In the genomic region with DNA sequence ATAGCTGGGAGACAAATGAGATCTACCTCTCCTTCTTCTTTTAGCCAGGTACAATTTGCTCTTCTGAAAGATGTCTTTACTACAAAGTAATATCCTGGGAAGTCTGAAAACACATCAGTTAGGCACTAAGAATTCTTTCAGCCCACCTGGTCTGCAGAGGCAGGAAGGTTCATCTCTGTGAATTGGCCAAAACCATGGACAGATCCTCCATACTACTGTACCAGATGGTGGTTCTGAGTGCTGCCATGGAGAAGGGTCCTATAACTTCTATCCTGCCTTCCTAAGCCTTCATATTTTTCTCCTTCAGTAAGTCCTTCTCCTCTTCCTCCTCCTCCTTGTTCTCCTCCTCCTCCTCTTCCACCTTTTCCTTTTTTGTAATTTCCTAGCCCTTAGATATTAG, we compare ENCODE assay signal across 40 cellular contexts. TPM values are rescaled to one million over a fixed set of nuclear protein-coding genes. Genes with fewer than 3 reads are reported as not detected.
"Had no signal": no experiment of that assay in that cellular context is flagged by ENCODE, and none has a peak within 500 bp of the region (broad histone marks: within the 10 kb centered on the region; RNA-seq: fewer than 3 reads in every experiment).

No MANE protein-coding gene starts in this region.

- H3K36me3 Mint-ChIP-seq: activated naive CD4-positive, alpha-beta T cell treated with anti-CD3 and anti-CD28 coated beads, Interleukin-2, amount 10 ng/mL, durations not matched to agents 7 days and 5 days; activated naive CD4-positive, alpha-beta T cell treated with anti-CD3 and anti-CD28 coated beads, Interleukin-2, amount 50 U/mL, for 24 hours; activated naive CD4-positive, alpha-beta T cell treated with anti-CD3 and anti-CD28 coated beads, Interleukin-2, amount 50 U/mL, for 72 hours; activated naive CD8-positive, alpha-beta T cell; activated naive CD8-positive, alpha-beta T cell treated with anti-CD3 and anti-CD28 coated beads for 36 hours; activated naive CD8-positive, alpha-beta T cell treated with anti-CD3 and anti-CD28 coated beads, Interleukin-2, amount 10 ng/mL, durations not matched to agents 7 days and 5 days; brain had no signal

- H3K4me3 ChIP-seq: adrenal gland, ascending aorta, body of pancreas, breast epithelium, cardiac muscle cell, colonic mucosa had no signal

- H3K27me3 Mint-ChIP-seq: activated naive CD4-positive, alpha-beta T cell treated with anti-CD3 and anti-CD28 coated beads, Interleukin-2, amount 10 ng/mL, durations not matched to agents 7 days and 5 days; activated naive CD8-positive, alpha-beta T cell; activated naive CD8-positive, alpha-beta T cell treated with anti-CD3 and anti-CD28 coated beads for 36 hours; activated naive CD8-positive, alpha-beta T cell treated with anti-CD3 and anti-CD28 coated beads, Interleukin-2, amount 10 ng/mL, durations not matched to agents 7 days and 5 days; activated naive CD8-positive, alpha-beta T cell treated with anti-CD3 and anti-CD28 coated beads, Interleukin-2, amount 50 U/mL, for 24 hours; activated T-helper 17 cell treated with anti-CD3 and anti-CD28 coated beads, Interleukin-2, amount 50 U/mL, for 72 hours; central memory CD8-positive, alpha-beta T cell had no signal

- H3K9me3 ChIP-seq: adrenal gland, ascending aorta, body of pancreas, breast epithelium, colonic mucosa had no signal

- H3K4me1 Mint-ChIP-seq: activated naive CD4-positive, alpha-beta T cell treated with anti-CD3 and anti-CD28 coated beads, Interleukin-2, amount 10 ng/mL, durations not matched to agents 7 days and 5 days; activated naive CD4-positive, alpha-beta T cell treated with anti-CD3 and anti-CD28 coated beads, Interleukin-2, amount 50 U/mL, for 24 hours; activated naive CD8-positive, alpha-beta T cell treated with anti-CD3 and anti-CD28 coated beads for 36 hours; activated naive CD8-positive, alpha-beta T cell treated with anti-CD3 and anti-CD28 coated beads, Interleukin-2, amount 10 ng/mL, durations not matched to agents 7 days and 5 days; activated naive CD8-positive, alpha-beta T cell treated with anti-CD3 and anti-CD28 coated beads, Interleukin-2, amount 50 U/mL, for 24 hours; activated T-helper 17 cell treated with anti-CD3 and anti-CD28 coated beads, Interleukin-2, amount 50 U/mL, for 72 hours; brain; central memory CD8-positive, alpha-beta T cell had no signal

- H3K4me1 ChIP-seq: adrenal gland, ascending aorta, body of pancreas, breast epithelium, colonic mucosa had no signal

- H3K4me3 Mint-ChIP-seq: activated naive CD4-positive, alpha-beta T cell treated with anti-CD3 and anti-CD28 coated beads for 36 hours; activated naive CD4-positive, alpha-beta T cell treated with anti-CD3 and anti-CD28 coated beads, Interleukin-2, amount 10 ng/mL, durations not matched to agents 7 days and 5 days; activated naive CD4-positive, alpha-beta T cell treated with anti-CD3 and anti-CD28 coated beads, Interleukin-2, amount 50 U/mL, for 24 hours; activated naive CD8-positive, alpha-beta T cell; activated naive CD8-positive, alpha-beta T cell treated with anti-CD3 and anti-CD28 coated beads for 36 hours; activated naive CD8-positive, alpha-beta T cell treated with anti-CD3 and anti-CD28 coated beads, Interleukin-2, amount 10 ng/mL, durations not matched to agents 7 days and 5 days; activated naive CD8-positive, alpha-beta T cell treated with anti-CD3 and anti-CD28 coated beads, Interleukin-2, amount 50 U/mL, for 24 hours; activated T-cell treated with anti-CD3 and anti-CD28 coated beads, Interleukin-2, amount 50 U/mL, for 72 hours; activated T-helper 1 cell treated with anti-CD3 and anti-CD28 coated beads, Interleukin-12 subunit alpha, Interleukin-12 subunit beta, Interleukin-2, Interleukin-4 antibody, amounts not matched to agents 30 ng/mL and 10 ng/mL and 1 ng/mL, durations not matched to agents 14 hours and 24 hours and 36 hours; activated T-helper 17 cell treated with anti-CD3 and anti-CD28 coated beads, Interleukin-2, amount 50 U/mL, for 72 hours; brain; central memory CD8-positive, alpha-beta T cell had no signal

- H3K27ac ChIP-seq: adrenal gland, ascending aorta, body of pancreas, brain microvascular endothelial cell, breast epithelium, cardiac muscle cell, colonic mucosa had no signal

- H3K9me3 Mint-ChIP-seq: activated naive CD8-positive, alpha-beta T cell treated with anti-CD3 and anti-CD28 coated beads, Interleukin-2, amount 10 ng/mL, durations not matched to agents 7 days and 5 days; activated naive CD8-positive, alpha-beta T cell treated with anti-CD3 and anti-CD28 coated beads, Interleukin-2, amount 50 U/mL, for 24 hours; activated T-helper 17 cell treated with anti-CD3 and anti-CD28 coated beads, Interleukin-2, amount 50 U/mL, for 72 hours had no signal

- H3K36me3 ChIP-seq: adrenal gland, ascending aorta, brain microvascular endothelial cell, breast epithelium, cardiac muscle cell, colonic mucosa had no signal

- H3K27me3 ChIP-seq: adrenal gland, ascending aorta, body of pancreas, brain microvascular endothelial cell, breast epithelium, cardiac muscle cell, colonic mucosa had no signal

- FAIRE-seq: astrocyte, bronchial epithelial cell, colon had no signal

- DNase-seq: activated effector memory CD4-positive, alpha-beta T cell treated with anti-CD3 and anti-CD28 coated beads, Interleukin-2, amount 50 U/mL, for 16 hours; activated effector memory CD4-positive, alpha-beta T cell treated with Interleukin-2 at 50 U/mL for 16 hours; activated gamma-delta T cell; activated gamma-delta T cell treated with Interleukin-2 at 50 U/mL for 16 hours; activated naive CD4-positive, alpha-beta T cell; activated naive CD4-positive, alpha-beta T cell treated with anti-CD3 and anti-CD28 coated beads for 36 hours; activated naive CD4-positive, alpha-beta T cell treated with anti-CD3 and anti-CD28 coated beads, Interleukin-2, amount 10 ng/mL, durations not matched to agents 7 days and 5 days; activated naive CD4-positive, alpha-beta T cell treated with anti-CD3 and anti-CD28 coated beads, Interleukin-2, amount 50 U/mL, for 16 hours; activated naive CD4-positive, alpha-beta T cell treated with Interleukin-2 at 50 U/mL for 16 hours; activated naive CD8-positive, alpha-beta T cell treated with anti-CD3 and anti-CD28 coated beads for 36 hours; activated naive CD8-positive, alpha-beta T cell treated with anti-CD3 and anti-CD28 coated beads, Interleukin-2, amount 10 ng/mL, durations not matched to agents 7 days and 5 days; activated naive CD8-positive, alpha-beta T cell treated with anti-CD3 and anti-CD28 coated beads, Interleukin-2, amount 50 U/mL, for 24 hours; activated T-cell treated with anti-CD3 and anti-CD28 coated beads, Interleukin-2, amount 50 U/mL, for 48 hours; activated T-cell treated with anti-CD3 and anti-CD28 coated beads, Interleukin-2, amount 50 U/mL, for 72 hours; adrenal gland; amniotic stem cell; amygdala; anterior cingulate cortex; aorta; body of pancreas; brain microvascular endothelial cell; caudate nucleus; central memory CD4-positive, alpha-beta T cell; cerebellar nuclear complex; colonic mucosa had no signal

- H3K27ac Mint-ChIP-seq: activated naive CD4-positive, alpha-beta T cell treated with anti-CD3 and anti-CD28 coated beads for 36 hours; activated naive CD4-positive, alpha-beta T cell treated with anti-CD3 and anti-CD28 coated beads, Interleukin-2, amount 10 ng/mL, durations not matched to agents 7 days and 5 days; activated naive CD4-positive, alpha-beta T cell treated with anti-CD3 and anti-CD28 coated beads, Interleukin-2, amount 50 U/mL, for 24 hours; activated naive CD4-positive, alpha-beta T cell treated with anti-CD3 and anti-CD28 coated beads, Interleukin-2, amount 50 U/mL, for 72 hours; activated naive CD8-positive, alpha-beta T cell; activated naive CD8-positive, alpha-beta T cell treated with anti-CD3 and anti-CD28 coated beads for 36 hours; activated naive CD8-positive, alpha-beta T cell treated with anti-CD3 and anti-CD28 coated beads, Interleukin-2, amount 10 ng/mL, durations not matched to agents 7 days and 5 days; activated naive CD8-positive, alpha-beta T cell treated with anti-CD3 and anti-CD28 coated beads, Interleukin-2, amount 50 U/mL, for 24 hours; activated T-cell treated with anti-CD3 and anti-CD28 coated beads, Interleukin-2, amount 50 U/mL, for 72 hours; activated T-helper 1 cell treated with anti-CD3 and anti-CD28 coated beads, Interleukin-12 subunit alpha, Interleukin-12 subunit beta, Interleukin-2, Interleukin-4 antibody, amounts not matched to agents 30 ng/mL and 10 ng/mL and 1 ng/mL, durations not matched to agents 14 hours and 24 hours and 36 hours; activated T-helper 17 cell treated with anti-CD3 and anti-CD28 coated beads, Interleukin-2, amount 50 U/mL, for 72 hours; activated T-helper 2 cell treated with anti-CD3 and anti-CD28 coated beads, Interferon-gamma antibody, Interleukin-2, Interleukin-4, amounts not matched to agents 10 μg/mL and 5 μg/mL and 100 μg/mL, durations not matched to agents 14 hours and 24 hours and 36 hours; brain had no signal

- ATAC-seq: activated naive CD4-positive, alpha-beta T cell treated with anti-CD3 and anti-CD28 coated beads, Interleukin-2, amount 50 U/mL, for 72 hours; activated naive CD8-positive, alpha-beta T cell treated with anti-CD3 and anti-CD28 coated beads, Interleukin-2, amount 50 U/mL, for 24 hours; activated T-cell treated with anti-CD3 and anti-CD28 coated beads, Interleukin-2, amount 50 U/mL, for 72 hours; activated T-helper 17 cell treated with anti-CD3 and anti-CD28 coated beads, Interleukin-2, amount 50 U/mL, for 72 hours; body of pancreas had no signal

RNA-seq across cellular contexts. Expression of a gene that starts 11.7 kb away (rescaled TPM):
- total RNA-seq: activated naive CD4-positive, alpha-beta T cell treated with anti-CD3 and anti-CD28 coated beads for 36 hours; activated naive CD4-positive, alpha-beta T cell treated with anti-CD3 and anti-CD28 coated beads, Interleukin-2, amount 50 U/mL, for 72 hours; activated naive CD8-positive, alpha-beta T cell treated with anti-CD3 and anti-CD28 coated beads for 36 hours; activated naive CD8-positive, alpha-beta T cell treated with anti-CD3 and anti-CD28 coated beads, Interleukin-2, amount 10 ng/mL, durations not matched to agents 7 days and 5 days; activated T-cell treated with anti-CD3 and anti-CD28 coated beads, Interleukin-2, amount 50 U/mL, for 72 hours; activated T-helper 1 cell treated with anti-CD3 and anti-CD28 coated beads, Interleukin-12 subunit alpha, Interleukin-12 subunit beta, Interleukin-2, Interleukin-4 antibody, amounts not matched to agents 30 ng/mL and 10 ng/mL and 1 ng/mL, durations not matched to agents 14 hours and 24 hours and 36 hours; activated T-helper 17 cell treated with anti-CD3 and anti-CD28 coated beads, Interleukin-2, amount 50 U/mL, for 72 hours; activated T-helper 2 cell treated with anti-CD3 and anti-CD28 coated beads, Interferon-gamma antibody, Interleukin-2, Interleukin-4, amounts not matched to agents 10 μg/mL and 5 μg/mL and 100 μg/mL, durations not matched to agents 14 hours and 24 hours and 36 hours; ascending aorta; astrocyte; bronchial epithelial cell; chondrocyte had no signal
